Comparison of ENCODE assay signal across 1 cellular context in the genomic region with DNA sequence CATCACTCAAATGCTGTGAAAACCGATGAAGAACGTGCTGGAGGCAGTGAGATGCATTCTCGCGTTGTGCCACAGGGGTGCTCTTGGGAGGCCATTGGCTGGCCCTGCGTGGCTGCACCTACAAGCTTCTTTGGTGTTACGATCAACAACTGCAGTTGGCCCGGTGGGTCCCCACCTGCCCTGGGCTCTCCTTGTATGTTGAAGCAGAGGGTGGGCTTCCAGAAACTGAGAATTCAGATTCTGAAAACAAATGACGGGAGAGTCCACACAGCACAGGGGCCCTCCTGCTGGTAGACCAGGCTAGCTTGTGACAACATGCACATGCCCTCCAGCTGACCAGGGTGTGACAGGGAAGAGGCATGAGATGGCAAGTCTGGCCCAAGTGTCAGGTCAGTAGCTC.
TF ChIP-seq lines count a peak whose summit lies in the region.

No MANE protein-coding gene starts in this region.

TF ChIP-seq in HepG2, 621 proteins besides CTCF, POLR2A, EP300 and RAD21 (continued from another document):
- TF ChIP-seq SOX13 (IDR thresholded peaks at IDR 0.05) (no peak), SOX13 (CRISPR knock-in tag; conservative IDR thresholded peaks at IDR 0.05 in 1 of 2, IDR thresholded peaks at IDR 0.05 in 1 of 2) (no peak), ZNF30 (CRISPR knock-in tag; IDR thresholded peaks at IDR 0.05) (no peak), ZNF768 (CRISPR knock-in tag; IDR thresholded peaks at IDR 0.05) (no peak), ZFX (CRISPR knock-in tag; IDR thresholded peaks at IDR 0.05; ENCODE audit: low read depth) (no peak), ZNF687 (CRISPR knock-in tag; IDR thresholded peaks at IDR 0.05) (peak; percentile 65), EHMT2 (IDR thresholded peaks at IDR 0.05; ENCODE audit: borderline replicate concordance, low read depth, low read length) (no peak), GFI1 (CRISPR knock-in tag; IDR thresholded peaks at IDR 0.05; ENCODE audit: borderline replicate concordance) (0 out of 2 replicates have a peak, but pooled peaks have one; percentile 25), ATF6 (CRISPR knock-in tag; conservative IDR thresholded peaks at IDR 0.05) (no peak), POLR2AphosphoS5 (IDR thresholded peaks at IDR 0.05; ENCODE audit: low read depth, low read length) (no peak), ZBTB34 (CRISPR knock-in tag; IDR thresholded peaks at IDR 0.05) (no peak), GLI4 (CRISPR knock-in tag; IDR thresholded peaks at IDR 0.05; ENCODE audit: borderline replicate concordance) (no peak), MEF2D (CRISPR knock-in tag; IDR thresholded peaks at IDR 0.05) (no peak), RXRA (CRISPR knock-in tag; IDR thresholded peaks at IDR 0.05) (no peak), PATZ1 (CRISPR knock-in tag; IDR thresholded peaks at IDR 0.05) (no peak), KDM3A (CRISPR knock-in tag; IDR thresholded peaks at IDR 0.05; ENCODE audit: low read depth) (no peak), RELA (CRISPR knock-in tag; IDR thresholded peaks at IDR 0.05) (no peak), TFAP4 (IDR thresholded peaks at IDR 0.05; ENCODE audit: borderline replicate concordance, low read depth) (peak; percentile 27; the same call in 1 of the 2 replicates), STAG1 (CRISPR knock-in tag; IDR thresholded peaks at IDR 0.05) (peak; percentile 9; the same call in 1 of the 2 replicates)
- TF ChIP-seq, protein P1, sequence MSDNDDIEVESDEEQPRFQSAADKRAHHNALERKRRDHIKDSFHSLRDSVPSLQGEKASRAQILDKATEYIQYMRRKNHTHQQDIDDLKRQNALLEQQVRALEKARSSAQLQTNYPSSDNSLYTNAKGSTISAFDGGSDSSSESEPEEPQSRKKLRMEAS (IDR thresholded peaks at IDR 0.05): peak; percentile 53; the same call in 1 of the 2 replicates
- TF ChIP-seq, protein P2, sequence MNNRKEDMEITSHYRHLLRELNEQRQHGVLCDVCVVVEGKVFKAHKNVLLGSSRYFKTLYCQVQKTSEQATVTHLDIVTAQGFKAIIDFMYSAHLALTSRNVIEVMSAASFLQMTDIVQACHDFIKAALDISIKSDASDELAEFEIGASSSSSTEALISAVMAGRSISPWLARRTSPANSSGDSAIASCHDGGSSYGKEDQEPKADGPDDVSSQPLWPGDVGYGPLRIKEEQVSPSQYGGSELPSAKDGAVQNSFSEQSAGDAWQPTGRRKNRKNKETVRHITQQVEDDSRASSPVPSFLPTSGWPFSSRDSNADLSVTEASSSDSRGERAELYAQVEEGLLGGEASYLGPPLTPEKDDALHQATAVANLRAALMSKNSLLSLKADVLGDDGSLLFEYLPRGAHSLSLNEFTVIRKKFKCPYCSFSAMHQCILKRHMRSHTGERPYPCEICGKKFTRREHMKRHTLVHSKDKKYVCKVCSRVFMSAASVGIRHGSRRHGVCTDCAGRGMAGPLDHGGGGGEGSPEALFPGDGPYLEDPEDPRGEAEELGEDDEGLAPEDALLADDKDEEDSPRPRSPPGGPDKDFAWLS (CRISPR knock-in tag; IDR thresholded peaks at IDR 0.05; ENCODE audit: borderline replicate concordance): no peak
- TF ChIP-seq, protein P3, sequence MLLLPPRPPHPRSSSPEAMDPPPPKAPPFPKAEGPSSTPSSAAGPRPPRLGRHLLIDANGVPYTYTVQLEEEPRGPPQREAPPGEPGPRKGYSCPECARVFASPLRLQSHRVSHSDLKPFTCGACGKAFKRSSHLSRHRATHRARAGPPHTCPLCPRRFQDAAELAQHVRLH (CRISPR knock-in tag; IDR thresholded peaks at IDR 0.05; ENCODE audit: borderline replicate concordance, low read depth): no peak
- TF ChIP-seq, protein P4, sequence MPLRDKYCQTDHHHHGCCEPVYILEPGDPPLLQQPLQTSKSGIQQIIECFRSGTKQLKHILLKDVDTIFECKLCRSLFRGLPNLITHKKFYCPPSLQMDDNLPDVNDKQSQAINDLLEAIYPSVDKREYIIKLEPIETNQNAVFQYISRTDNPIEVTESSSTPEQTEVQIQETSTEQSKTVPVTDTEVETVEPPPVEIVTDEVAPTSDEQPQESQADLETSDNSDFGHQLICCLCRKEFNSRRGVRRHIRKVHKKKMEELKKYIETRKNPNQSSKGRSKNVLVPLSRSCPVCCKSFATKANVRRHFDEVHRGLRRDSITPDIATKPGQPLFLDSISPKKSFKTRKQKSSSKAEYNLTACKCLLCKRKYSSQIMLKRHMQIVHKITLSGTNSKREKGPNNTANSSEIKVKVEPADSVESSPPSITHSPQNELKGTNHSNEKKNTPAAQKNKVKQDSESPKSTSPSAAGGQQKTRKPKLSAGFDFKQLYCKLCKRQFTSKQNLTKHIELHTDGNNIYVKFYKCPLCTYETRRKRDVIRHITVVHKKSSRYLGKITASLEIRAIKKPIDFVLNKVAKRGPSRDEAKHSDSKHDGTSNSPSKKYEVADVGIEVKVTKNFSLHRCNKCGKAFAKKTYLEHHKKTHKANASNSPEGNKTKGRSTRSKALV (CRISPR knock-in tag; IDR thresholded peaks at IDR 0.05): no peak
- TF ChIP-seq, protein P5, sequence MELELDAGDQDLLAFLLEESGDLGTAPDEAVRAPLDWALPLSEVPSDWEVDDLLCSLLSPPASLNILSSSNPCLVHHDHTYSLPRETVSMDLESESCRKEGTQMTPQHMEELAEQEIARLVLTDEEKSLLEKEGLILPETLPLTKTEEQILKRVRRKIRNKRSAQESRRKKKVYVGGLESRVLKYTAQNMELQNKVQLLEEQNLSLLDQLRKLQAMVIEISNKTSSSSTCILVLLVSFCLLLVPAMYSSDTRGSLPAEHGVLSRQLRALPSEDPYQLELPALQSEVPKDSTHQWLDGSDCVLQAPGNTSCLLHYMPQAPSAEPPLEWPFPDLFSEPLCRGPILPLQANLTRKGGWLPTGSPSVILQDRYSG (CRISPR knock-in tag; IDR thresholded peaks at IDR 0.05): no peak
